In the genomic region with DNA sequence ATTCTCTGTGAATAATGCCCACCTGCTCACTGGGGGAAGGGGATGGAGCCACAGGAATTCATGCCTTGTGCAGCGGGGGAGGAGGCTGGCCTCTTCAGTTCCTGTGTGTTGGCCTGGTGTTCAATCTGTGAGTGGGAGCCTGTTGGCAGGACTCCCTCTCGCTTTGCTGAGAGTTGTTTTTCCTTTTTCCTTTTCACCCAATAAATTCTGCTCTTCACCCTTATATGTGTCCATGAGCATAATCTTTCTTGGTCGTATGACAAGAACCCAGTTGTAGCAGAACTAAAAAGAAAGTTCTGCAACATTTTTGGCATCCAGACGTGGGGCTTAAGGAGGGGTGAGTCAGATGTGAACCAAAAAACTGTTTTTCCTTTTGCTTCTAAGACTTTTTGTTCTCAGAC, we compare ENCODE assay signal across 1 cellular context.
TF ChIP-seq lines count a peak whose summit lies in the region.

No MANE protein-coding gene starts in this region.

TF ChIP-seq in IMR-90, 13 proteins besides CTCF, POLR2A, EP300 and RAD21 (continued from another document):
- TF ChIP-seq CEBPB (IDR thresholded peaks at IDR 0.05; ENCODE audit: low read depth, low read length): no peak
- TF ChIP-seq SMC3 (IDR thresholded peaks at IDR 0.05; ENCODE audit: low read depth, low read length): no peak
- no peak for TF ChIP-seq FOS (IDR thresholded peaks at IDR 0.05; ENCODE audit: low read depth, low read length)
- TF ChIP-seq NFE2L2 (IDR thresholded peaks at IDR 0.05; ENCODE audit: low read depth, low read length): no peak
